In the genomic region with DNA sequence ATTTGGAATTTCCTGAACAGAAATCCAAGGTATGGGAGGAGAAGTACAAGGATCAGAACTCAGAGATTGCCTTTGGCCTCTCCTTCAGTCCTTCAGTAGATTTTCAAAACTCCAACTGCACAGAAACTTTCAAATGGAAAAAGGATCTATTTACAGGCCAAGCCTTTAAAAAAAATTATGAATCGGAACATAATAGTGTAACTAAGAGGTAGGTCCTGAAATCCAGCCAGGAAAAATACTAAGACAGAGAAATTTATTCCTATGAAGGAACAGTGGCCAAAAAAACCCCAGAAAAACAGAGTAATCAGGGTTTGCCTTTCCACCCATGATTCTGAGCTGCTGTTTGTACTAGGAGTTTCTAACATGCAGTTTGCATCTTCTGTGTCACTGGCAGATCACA, we compare ENCODE assay signal across 28 cellular contexts.
"Had no signal": no experiment of that assay in that cellular context is flagged by ENCODE, and none has a peak within 500 bp of the region (broad histone marks: within the 10 kb centered on the region; RNA-seq: fewer than 3 reads in every experiment).

No MANE protein-coding gene starts in this region.

- H3K9me3 ChIP-seq: lower lobe of right lung, pancreas, right lobe of liver, spleen, testis, uterus had no signal

- ATAC-seq: esophagus mucosa; left lobe of liver; lower lobe of right lung; natural killer cell; pancreas; stimulated activated memory B cell treated with anti-CD40 and anti-IgM and Interleukin-4, amounts not matched to agents 10 μg/mL and 1 μg/mL and 100 μg/mL, for 72 hours had no signal

- H3K36me3 ChIP-seq: lower lobe of right lung, neural progenitor cell, pancreas, right lobe of liver, spleen, uterus had no signal

- DNase-seq: cortex of kidney; dorsolateral prefrontal cortex; effector CD8-positive, alpha-beta T cell; foreskin fibroblast; head of caudate nucleus; kidney; lower lobe of right lung; natural killer cell; nucleus accumbens; pancreas; right lobe of liver; spleen; stimulated activated CD4-positive, alpha-beta T cell treated with anti-CD3 and anti-CD28 coated beads, Interleukin-15, amount 100 ng/mL, for 24 hours; stimulated activated CD4-positive, alpha-beta T cell treated with anti-CD3 and anti-CD28 coated beads, Interleukin-1b, Interleukin-23, amount 100 ng/mL, for 48 hours; stimulated activated CD4-positive, alpha-beta T cell treated with anti-CD3 and anti-CD28 coated beads, Interleukin-4, amount 100 ng/mL, for 24 hours; testis; uterus had no signal

- H3K27ac ChIP-seq: hepatocyte, lower lobe of right lung, neural progenitor cell, pancreas, right lobe of liver, spleen, uterus had no signal

- H3K27me3 ChIP-seq: dorsolateral prefrontal cortex, hepatocyte, neural progenitor cell, pancreas, right lobe of liver, spleen, testis, uterus had no signal

- H3K4me3 Mint-ChIP-seq: central memory CD8-positive, alpha-beta T cell; memory B cell; mesothelial cell of epicardium; natural killer cell; neural progenitor cell; stimulated activated memory B cell treated with anti-CD40 and anti-IgM and Interleukin-4, amounts not matched to agents 10 μg/mL and 1 μg/mL and 100 μg/mL, for 72 hours; stimulated activated naive CD8-positive, alpha-beta T cell treated with anti-CD3 and anti-CD28 coated beads, Interleukin-15, Interleukin-2, amounts not matched to agents 100 ng/mL and 50 ng/mL, for 24 hours; type B pancreatic cell had no signal

- H3K27me3 Mint-ChIP-seq: progenitor cell of endocrine pancreas had no signal

- H3K4me1 ChIP-seq: lower lobe of right lung, pancreas, spleen, uterus had no signal

- H3K4me1 Mint-ChIP-seq: central memory CD8-positive, alpha-beta T cell; memory B cell; natural killer cell; stimulated activated memory B cell treated with anti-CD40 and anti-IgM and Interleukin-4, amounts not matched to agents 10 μg/mL and 1 μg/mL and 100 μg/mL, for 72 hours had no signal

- H3K4me3 ChIP-seq: dorsolateral prefrontal cortex, hepatocyte, lower lobe of right lung, neural progenitor cell, pancreas, right lobe of liver, spleen, testis, uterus had no signal

- H3K36me3 Mint-ChIP-seq: memory B cell; mesothelial cell of epicardium; natural killer cell; stimulated activated memory B cell treated with anti-CD40 and anti-IgM and Interleukin-4, amounts not matched to agents 10 μg/mL and 1 μg/mL and 100 μg/mL, for 72 hours; type B pancreatic cell had no signal

- H3K27ac Mint-ChIP-seq: memory B cell; mesothelial cell of epicardium; natural killer cell; neural progenitor cell; progenitor cell of endocrine pancreas; stimulated activated memory B cell treated with anti-CD40 and anti-IgM and Interleukin-4, amounts not matched to agents 10 μg/mL and 1 μg/mL and 100 μg/mL, for 72 hours; stimulated activated naive CD8-positive, alpha-beta T cell treated with anti-CD3 and anti-CD28 coated beads, Interleukin-15, Interleukin-2, amounts not matched to agents 100 ng/mL and 50 ng/mL, for 24 hours; type B pancreatic cell had no signal

- H3K9me3 Mint-ChIP-seq: central memory CD8-positive, alpha-beta T cell; natural killer cell; stimulated activated naive CD8-positive, alpha-beta T cell treated with anti-CD3 and anti-CD28 coated beads, Interleukin-15, Interleukin-2, amounts not matched to agents 100 ng/mL and 50 ng/mL, for 24 hours; type B pancreatic cell had no signal
